12 cellular contexts compared by ENCODE assay signal in genomic region chr11:102534261-102534872, GRCh38. TPM values are rescaled to one million over a fixed set of nuclear protein-coding genes. Genes with fewer than 3 reads are reported as not detected.
DNase-seq lines count a peak whose midpoint lies in the region; ATAC-seq and TF ChIP-seq lines count a peak whose summit lies in the region.
"Had no signal": no experiment of that assay in that cellular context is flagged by ENCODE, and none has a peak within 500 bp of the region (broad histone marks: within the 10 kb centered on the region; RNA-seq: fewer than 3 reads in every experiment).

No MANE protein-coding gene starts in this region.

- no peaks in the 10 kb centered on the region for H3K9me3 Mint-ChIP-seq in stimulated activated naive CD8-positive, alpha-beta T cell treated with anti-CD3 and anti-CD28 coated beads, Interleukin-15, Interleukin-2, amounts not matched to agents 100 ng/mL and 50 ng/mL, for 24 hours

- H3K27me3 ChIP-seq in MM.1S (replicated peaks; ENCODE audit: insufficient read depth, low read length) (no peaks in the 10 kb centered on the region), HAP-1 (ENCODE audit: low read depth) (peaks cover 2% of the 10 kb centered on the region; the same call in 1 of the 2 replicates)

- in situ Hi-C loops in HAP-1 (cut with MboI; ENCODE audit: low sequenced_read_pairs) = no loop called here

- no peak for DNase-seq in stimulated activated naive CD8-positive, alpha-beta T cell treated with anti-CD3 and anti-CD28 coated beads, Interleukin-15, Interleukin-2, amounts not matched to agents 100 U/mL and 50 U/mL, for 24 hours
- DNase-seq in MM.1S (no peak), epithelial cell of proximal tubule (ENCODE audit: low read depth) (no peak), HAP-1 (ENCODE audit: low spot score in 2 of 2) (no peak), UCSD-AML1 (lab: John Stamatoyannopoulos, UW; ENCODE audit: unreplicated experiment) (no peak)
- DNase-seq in activated effector memory CD4-positive, alpha-beta T cell treated with Interleukin-2 at 50 U/mL for 16 hours = no peak
- DNase-seq: effector memory CD4-positive, alpha-beta T cell; GDM1; NCI-H526 treated with DMSO at 0.1 percent for 48 hours had no signal

- peaks cover 4% of the 10 kb centered on the region for H3K4me1 Mint-ChIP-seq in stimulated activated naive CD8-positive, alpha-beta T cell treated with anti-CD3 and anti-CD28 coated beads, Interleukin-15, Interleukin-2, amounts not matched to agents 100 ng/mL and 50 ng/mL, for 24 hours (ENCODE audit: low read depth)

- H3F3A ChIP-seq in MM.1S (ENCODE audit: insufficient read depth, low read length) = no peaks in the 10 kb centered on the region

- peak; percentile 45 for TF ChIP-seq CTCF in MM.1S (IDR thresholded peaks at IDR 0.05; ENCODE audit: low read length)
- peak; percentile 55 for TF ChIP-seq CTCF in epithelial cell of proximal tubule (conservative IDR thresholded peaks at IDR 0.05; ENCODE audit: low read depth, low read length)

- H3K27ac Mint-ChIP-seq in stimulated activated naive CD8-positive, alpha-beta T cell treated with anti-CD3 and anti-CD28 coated beads, Interleukin-15, Interleukin-2, amounts not matched to agents 100 ng/mL and 50 ng/mL, for 24 hours = peak overlapping the region; percentile 4

- no peaks in the 10 kb centered on the region for H3K79me2 ChIP-seq in MM.1S (ENCODE audit: low read length)

- no peaks in the 10 kb centered on the region for H3K27me3 Mint-ChIP-seq in stimulated activated naive CD8-positive, alpha-beta T cell treated with anti-CD3 and anti-CD28 coated beads, Interleukin-15, Interleukin-2, amounts not matched to agents 100 ng/mL and 50 ng/mL, for 24 hours

- H3K27ac ChIP-seq in MM.1S (ENCODE audit: low read length) = no peak overlapping the region

- no peak overlapping the region for H3K9ac ChIP-seq in MM.1S (ENCODE audit: low read length)

- no peaks in the 10 kb centered on the region for H4K20me1 ChIP-seq in MM.1S (ENCODE audit: insufficient read depth, low read length)

- H3K4me3 ChIP-seq in MM.1S (ENCODE audit: low read length) (no peak overlapping the region), epithelial cell of proximal tubule (ENCODE audit: low read depth, low read length) (no peak overlapping the region), HAP-1 (no peak overlapping the region)

- H3K4me3 Mint-ChIP-seq in stimulated activated naive CD8-positive, alpha-beta T cell treated with anti-CD3 and anti-CD28 coated beads, Interleukin-15, Interleukin-2, amounts not matched to agents 100 ng/mL and 50 ng/mL, for 24 hours = no peak overlapping the region

- no peaks in the 10 kb centered on the region for H3K9me3 ChIP-seq in MM.1S (replicated peaks; ENCODE audit: insufficient read depth, low read length)
- no peaks in the 10 kb centered on the region for H3K9me3 ChIP-seq in HAP-1

- no peak for ATAC-seq in stimulated activated naive CD8-positive, alpha-beta T cell treated with anti-CD3 and anti-CD28 coated beads, Interleukin-15, Interleukin-2, amounts not matched to agents 100 U/mL and 50 U/mL, for 24 hours
- no peak for ATAC-seq in HG03045 (IDR thresholded peaks at IDR 0.05; ENCODE audit: unreplicated experiment)

- no peaks in the 10 kb centered on the region for H3K4me1 ChIP-seq in MM.1S (ENCODE audit: low read length)
- peaks cover 3% of the 10 kb centered on the region; the same call in 1 of the 2 replicates for H3K4me1 ChIP-seq in HAP-1

- H3K4me2 ChIP-seq in MM.1S (ENCODE audit: low read depth, low read length) = no peak overlapping the region

- H2AFZ ChIP-seq in MM.1S (ENCODE audit: low read length) = no peak overlapping the region

- H3K36me3 ChIP-seq in MM.1S (replicated peaks; ENCODE audit: insufficient read depth, low read length) (no peaks in the 10 kb centered on the region), HAP-1 (replicated peaks) (no peaks in the 10 kb centered on the region)

- no peaks in the 10 kb centered on the region for H3K9me2 ChIP-seq in MM.1S (replicated peaks; ENCODE audit: insufficient read depth, low read length)

- H3K36me3 Mint-ChIP-seq in stimulated activated naive CD8-positive, alpha-beta T cell treated with anti-CD3 and anti-CD28 coated beads, Interleukin-15, Interleukin-2, amounts not matched to agents 100 ng/mL and 50 ng/mL, for 24 hours (ENCODE audit: low read depth) = no peaks in the 10 kb centered on the region

RNA-seq across cellular contexts. Expression of gene MMP7, which starts 3.8 kb away (rescaled TPM):
- total RNA-seq in epithelial cell of proximal tubule = 238 and 321 TPM in 2 replicates
- total RNA-seq: T-helper 1 cell treated with Interleukin-12 subunit alpha and Interleukin-12 subunit beta and Interleukin-4 antibody, amounts not matched to agents 30 ng/mL and 1 ng/mL, for 36 hours had no signal
